In the genomic region with DNA sequence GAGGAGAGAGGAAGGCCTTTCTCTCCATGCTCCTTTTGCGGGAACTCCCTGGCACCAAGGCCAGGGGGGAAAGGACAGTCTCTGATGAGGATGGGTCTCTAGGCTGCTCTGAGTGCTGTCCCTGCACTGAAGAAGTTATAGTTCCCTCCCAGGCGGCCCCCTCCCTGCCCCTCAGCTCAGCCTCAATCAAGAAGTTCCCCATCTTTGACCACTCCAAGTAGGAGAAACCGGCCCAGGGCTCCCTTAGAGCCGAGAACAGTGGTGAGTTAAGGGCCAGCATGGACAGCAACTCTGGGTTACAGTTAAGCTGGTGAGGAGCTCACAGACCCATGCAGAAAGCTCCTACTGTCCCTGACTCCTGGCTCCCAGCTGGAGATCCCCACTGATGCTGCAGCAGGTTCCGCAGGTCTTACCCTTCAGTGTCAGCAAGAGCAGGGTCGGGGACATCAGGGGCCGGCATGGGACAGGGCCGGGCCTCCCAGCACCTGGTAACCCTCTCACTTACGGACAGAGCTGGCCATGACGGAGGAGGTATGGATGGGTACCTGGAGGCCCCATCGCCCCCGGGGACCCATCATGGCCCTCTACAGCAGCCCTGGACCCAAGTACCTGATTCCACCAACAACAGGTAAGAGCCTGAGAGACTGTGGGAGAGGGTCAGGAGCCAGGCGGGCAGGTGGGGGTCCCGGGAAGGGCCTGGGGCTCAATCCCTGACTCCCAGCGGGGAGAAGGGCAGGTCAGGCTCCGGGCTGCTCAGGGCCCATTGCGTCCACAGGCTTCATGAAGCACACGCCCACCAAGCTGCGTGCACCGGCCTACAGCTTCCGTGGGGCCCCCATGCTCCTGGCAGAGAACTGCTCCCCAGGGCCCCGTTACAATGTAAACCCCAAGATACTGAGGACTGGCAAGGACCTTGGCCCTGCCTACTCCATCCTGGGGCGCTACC, we compare ENCODE assay signal across 21 cellular contexts. TPM values are rescaled to one million over a fixed set of nuclear protein-coding genes. Genes with fewer than 3 reads are reported as not detected.
DNase-seq lines count a peak whose midpoint lies in the region; ATAC-seq and TF ChIP-seq lines count a peak whose summit lies in the region.
"Had no signal": no experiment of that assay in that cellular context is flagged by ENCODE, and none has a peak within 500 bp of the region (broad histone marks: within the 10 kb centered on the region; RNA-seq: fewer than 3 reads in every experiment).

No MANE protein-coding gene starts in this region.

- no peaks in the 10 kb centered on the region for H3K36me3 Mint-ChIP-seq in activated CD4-positive, alpha-beta memory T cell treated with anti-CD3 and anti-CD28 coated beads, Interleukin-2, amount 10 ng/mL, durations not matched to agents 7 days and 5 days (ENCODE audit: low read depth)
- peaks cover 4% of the 10 kb centered on the region for H3K36me3 Mint-ChIP-seq in activated CD4-positive, alpha-beta memory T cell treated with anti-CD3 and anti-CD28 coated beads for 36 hours
- H3K36me3 Mint-ChIP-seq: activated naive CD4-positive, alpha-beta T cell treated with anti-CD3 and anti-CD28 coated beads, Interleukin-2, amount 50 U/mL, for 24 hours had no signal

- CTCF ChIA-PET in activated CD4-positive, alpha-beta memory T cell treated with anti-CD3 and anti-CD28 coated beads, Interleukin-2, amount 10 ng/mL, durations not matched to agents 7 days and 5 days (lab: Charles Lee), result no interaction called here
- CTCF ChIA-PET in activated CD4-positive, alpha-beta memory T cell treated with anti-CD3 and anti-CD28 coated beads for 36 hours (lab: Charles Lee), result interaction anchor here (1.0 kb wide), 1 partner anchor 40 kb away, joined by 3 read pairs; the partner anchor contains the start of gene PSMD13

- H3K4me3 Mint-ChIP-seq in activated CD4-positive, alpha-beta memory T cell treated with anti-CD3 and anti-CD28 coated beads, Interleukin-2, amount 10 ng/mL, durations not matched to agents 7 days and 5 days, result no peak overlapping the region
- no peak overlapping the region for H3K4me3 Mint-ChIP-seq in activated CD4-positive, alpha-beta memory T cell treated with anti-CD3 and anti-CD28 coated beads for 36 hours
- H3K4me3 Mint-ChIP-seq: activated naive CD4-positive, alpha-beta T cell treated with anti-CD3 and anti-CD28 coated beads, Interleukin-2, amount 50 U/mL, for 24 hours; CD4-positive, alpha-beta T cell; stimulated activated memory B cell treated with anti-CD40 and anti-IgM and Interleukin-4, amounts not matched to agents 10 μg/mL and 1 μg/mL and 100 μg/mL, for 72 hours had no signal

- H3K27ac Mint-ChIP-seq in activated CD4-positive, alpha-beta memory T cell treated with anti-CD3 and anti-CD28 coated beads, Interleukin-2, amount 10 ng/mL, durations not matched to agents 7 days and 5 days, result no peak overlapping the region
- no peak overlapping the region for H3K27ac Mint-ChIP-seq in activated CD4-positive, alpha-beta memory T cell treated with anti-CD3 and anti-CD28 coated beads for 36 hours
- H3K27ac Mint-ChIP-seq: activated naive CD4-positive, alpha-beta T cell treated with anti-CD3 and anti-CD28 coated beads, Interleukin-2, amount 50 U/mL, for 24 hours; stimulated activated memory B cell treated with anti-CD40 and anti-IgM and Interleukin-4, amounts not matched to agents 10 μg/mL and 1 μg/mL and 100 μg/mL, for 72 hours had no signal

- POLR2A ChIA-PET in activated CD4-positive, alpha-beta memory T cell treated with anti-CD3 and anti-CD28 coated beads, Interleukin-2, amount 10 ng/mL, durations not matched to agents 7 days and 5 days (lab: Charles Lee), result interaction anchor here (1.6 kb wide), 1 partner anchor 10 kb away, joined by 8 read pairs; the partner anchor contains the start of genes BET1L and RIC8A
- POLR2A ChIA-PET in activated CD4-positive, alpha-beta memory T cell treated with anti-CD3 and anti-CD28 coated beads for 36 hours (lab: Charles Lee), result interaction anchor here (0.7 kb wide), 1 partner anchor 10 kb away, joined by 3 read pairs; the partner anchor contains the start of genes BET1L and RIC8A

- ATAC-seq in left ventricle myocardium superior, result no peak
- no peak for ATAC-seq in GM18867 (IDR thresholded peaks at IDR 0.05; ENCODE audit: unreplicated experiment)
- ATAC-seq in GM21390 (IDR thresholded peaks at IDR 0.05; ENCODE audit: unreplicated experiment), result no peak
- ATAC-seq: stimulated activated memory B cell treated with anti-CD40 and anti-IgM and Interleukin-4, amounts not matched to agents 10 μg/mL and 1 μg/mL and 100 μg/mL, for 72 hours had no signal

- intact Hi-C loops in activated CD4-positive, alpha-beta memory T cell treated with anti-CD3 and anti-CD28 coated beads for 36 hours (cut with micrococcal nuclease), result no loop called here
- intact Hi-C loops in left ventricle myocardium superior (cut with micrococcal nuclease) (no loop called here), posterior vena cava (cut with DNase I) (no loop called here)

- peak; percentile 14 for DNase-seq in activated CD4-positive, alpha-beta memory T cell treated with anti-CD3 and anti-CD28 coated beads, Interleukin-2, amount 10 ng/mL, durations not matched to agents 7 days and 5 days
- no peak for DNase-seq in activated CD4-positive, alpha-beta memory T cell treated with anti-CD3 and anti-CD28 coated beads for 36 hours
- peak; percentile 35 for DNase-seq in NB4 (ENCODE audit: low read depth)
- peak; percentile 32 for DNase-seq in left ventricle myocardium superior
- DNase-seq in posterior vena cava (ENCODE audit: low spot score), result peak; percentile 74
- DNase-seq in LoVo (ENCODE audit: low spot score), result no peak
- DNase-seq: brain microvascular endothelial cell, MM.1S, NCI-H2081, NCI-H524 treated with DMSO at 0.1 percent for 48 hours, small intestine had no signal

- no peak for TF ChIP-seq POLR2A in NB4 (IDR thresholded peaks at IDR 0.05; ENCODE audit: extremely low read depth, insufficient read length)

- H3K27me3 Mint-ChIP-seq in activated CD4-positive, alpha-beta memory T cell treated with anti-CD3 and anti-CD28 coated beads, Interleukin-2, amount 10 ng/mL, durations not matched to agents 7 days and 5 days, result no peaks in the 10 kb centered on the region
- H3K27me3 Mint-ChIP-seq in activated CD4-positive, alpha-beta memory T cell treated with anti-CD3 and anti-CD28 coated beads for 36 hours, result no peaks in the 10 kb centered on the region
- H3K27me3 Mint-ChIP-seq: activated naive CD4-positive, alpha-beta T cell treated with anti-CD3 and anti-CD28 coated beads, Interleukin-2, amount 50 U/mL, for 24 hours; CD4-positive, alpha-beta T cell; stimulated activated memory B cell treated with anti-CD40 and anti-IgM and Interleukin-4, amounts not matched to agents 10 μg/mL and 1 μg/mL and 100 μg/mL, for 72 hours had no signal

- H3K9me3 Mint-ChIP-seq in activated CD4-positive, alpha-beta memory T cell treated with anti-CD3 and anti-CD28 coated beads, Interleukin-2, amount 10 ng/mL, durations not matched to agents 7 days and 5 days, result no peaks in the 10 kb centered on the region
- H3K9me3 Mint-ChIP-seq in activated CD4-positive, alpha-beta memory T cell treated with anti-CD3 and anti-CD28 coated beads for 36 hours, result no peaks in the 10 kb centered on the region
- H3K9me3 Mint-ChIP-seq: activated naive CD4-positive, alpha-beta T cell treated with anti-CD3 and anti-CD28 coated beads, Interleukin-2, amount 50 U/mL, for 24 hours; CD4-positive, alpha-beta T cell; stimulated activated memory B cell treated with anti-CD40 and anti-IgM and Interleukin-4, amounts not matched to agents 10 μg/mL and 1 μg/mL and 100 μg/mL, for 72 hours had no signal

- H3K4me1 Mint-ChIP-seq in activated CD4-positive, alpha-beta memory T cell treated with anti-CD3 and anti-CD28 coated beads, Interleukin-2, amount 10 ng/mL, durations not matched to agents 7 days and 5 days, result peaks cover 15% of the 10 kb centered on the region
- peaks cover 16% of the 10 kb centered on the region for H3K4me1 Mint-ChIP-seq in activated CD4-positive, alpha-beta memory T cell treated with anti-CD3 and anti-CD28 coated beads for 36 hours (ENCODE audit: low read depth)

- H3K4me3 ChIP-seq in NB4 (ENCODE audit: low read depth, low read length), result no peak overlapping the region
- H3K4me3 ChIP-seq: HAP-1, heart right ventricle, SK-N-MC had no signal

- no peak for TF ChIP-seq CTCF in NB4 (IDR thresholded peaks at IDR 0.05; ENCODE audit: low read depth, low read length)

RNA-seq across cellular contexts. Expression of gene SCGB1C1, which starts 4.2 kb away (rescaled TPM):
- total RNA-seq in activated CD4-positive, alpha-beta memory T cell treated with anti-CD3 and anti-CD28 coated beads, Interleukin-2, amount 10 ng/mL, durations not matched to agents 7 days and 5 days, result not detected
- not detected for total RNA-seq in activated CD4-positive, alpha-beta memory T cell treated with anti-CD3 and anti-CD28 coated beads for 36 hours
- total RNA-seq in left ventricle myocardium superior, result not detected
- total RNA-seq in posterior vena cava, result not detected
- total RNA-seq: CD4-positive, alpha-beta T cell; heart right ventricle; kidney epithelial cell; omental fat pad had no signal

RNA-seq across cellular contexts. Expression of gene BET1L, which starts 10.1 kb away (rescaled TPM):
- total RNA-seq in activated CD4-positive, alpha-beta memory T cell treated with anti-CD3 and anti-CD28 coated beads, Interleukin-2, amount 10 ng/mL, durations not matched to agents 7 days and 5 days, result 10 to 100 TPM; 39.3 to 44.5 TPM
- total RNA-seq in activated CD4-positive, alpha-beta memory T cell treated with anti-CD3 and anti-CD28 coated beads for 36 hours, result 10 to 100 TPM; 51.0 to 53.2 TPM
- total RNA-seq in left ventricle myocardium superior (24.0 TPM), posterior vena cava (10 to 100 TPM; 37.5 to 39.1 TPM)

RNA-seq across cellular contexts. Expression of gene RIC8A, which starts 10.4 kb away (rescaled TPM):
- 100 to 1,000 TPM in 1 of 2 experiments, 10 to 100 TPM in 1; 98.7 to 103 TPM for total RNA-seq in activated CD4-positive, alpha-beta memory T cell treated with anti-CD3 and anti-CD28 coated beads, Interleukin-2, amount 10 ng/mL, durations not matched to agents 7 days and 5 days
- total RNA-seq in activated CD4-positive, alpha-beta memory T cell treated with anti-CD3 and anti-CD28 coated beads for 36 hours, result 100 to 1,000 TPM; 100 to 104 TPM
- 60.3 TPM for total RNA-seq in left ventricle myocardium superior
- 10 to 100 TPM; 73.8 to 87.5 TPM for total RNA-seq in posterior vena cava

RNA-seq across cellular contexts. Expression of gene SIRT3, which starts 39.1 kb away (rescaled TPM):
- total RNA-seq in activated CD4-positive, alpha-beta memory T cell treated with anti-CD3 and anti-CD28 coated beads, Interleukin-2, amount 10 ng/mL, durations not matched to agents 7 days and 5 days, result 10 to 100 TPM; 11.6 to 16.3 TPM
- total RNA-seq in activated CD4-positive, alpha-beta memory T cell treated with anti-CD3 and anti-CD28 coated beads for 36 hours, result 10 to 100 TPM; 16.1 to 17.6 TPM
- total RNA-seq in left ventricle myocardium superior (41.4 TPM), posterior vena cava (10 to 100 TPM in 1 of 2 donors, 1 to 10 TPM in 1; 9.1 to 13.3 TPM)

RNA-seq across cellular contexts. Expression of gene PSMD13, which starts 39.7 kb away (rescaled TPM):
- 100 to 1,000 TPM; 156 to 160 TPM for total RNA-seq in activated CD4-positive, alpha-beta memory T cell treated with anti-CD3 and anti-CD28 coated beads, Interleukin-2, amount 10 ng/mL, durations not matched to agents 7 days and 5 days
- total RNA-seq in activated CD4-positive, alpha-beta memory T cell treated with anti-CD3 and anti-CD28 coated beads for 36 hours, result 100 to 1,000 TPM; 210 to 214 TPM
- 92.3 TPM for total RNA-seq in left ventricle myocardium superior
- total RNA-seq in posterior vena cava, result 10 to 100 TPM; 83.2 to 89.6 TPM

Comparison
In these comparisons a context has a peak if more than half of its experiments do, and no peak if none do; other contexts are left out.
1. DNase-seq: peak in activated CD4-positive, alpha-beta memory T cell treated with anti-CD3 and anti-CD28 coated beads, Interleukin-2, amount 10 ng/mL, durations not matched to agents 7 days and 5 days (single experiment), NB4 (single experiment), left ventricle myocardium superior (single experiment) and posterior vena cava (single experiment); none in activated CD4-positive, alpha-beta memory T cell treated with anti-CD3 and anti-CD28 coated beads for 36 hours (single experiment) and LoVo (single experiment).